10 cellular contexts compared by ENCODE assay signal in genomic region chr5:55636711-55637110, GRCh38.
DNase-seq lines count a peak whose midpoint lies in the region.
"Had no signal": no experiment of that assay in that cellular context is flagged by ENCODE, and none has a peak within 500 bp of the region (broad histone marks: within the 10 kb centered on the region; RNA-seq: fewer than 3 reads in every experiment).

No MANE protein-coding gene starts in this region.

- peak overlapping the region; percentile 84 for H3K9ac ChIP-seq in adipocyte (ENCODE audit: low read length)
- no peak overlapping the region for H3K9ac ChIP-seq in skeletal muscle tissue (ENCODE audit: low read depth in 1 of 3, low read length in 3 of 3)
- H3K9ac ChIP-seq: KMS-11 had no signal

- H3K4me1 ChIP-seq in adipocyte (ENCODE audit: control insufficient read depth, insufficient read depth, low read length), result peaks cover 63% of the 10 kb centered on the region
- peaks cover 18 to 31% (median 23%) of the 10 kb centered on the region in 3 donors for H3K4me1 ChIP-seq in skeletal muscle tissue (ENCODE audit: control insufficient read depth in 3 of 3, insufficient read depth in 3 of 3, low read length in 3 of 3)
- H3K4me1 ChIP-seq in CD4-positive, alpha-beta memory T cell (ENCODE audit: insufficient read depth, low read length), result no peaks in the 10 kb centered on the region

- no peaks in the 10 kb centered on the region for H3K9me3 ChIP-seq in adipocyte (ENCODE audit: control insufficient read depth, low read length)
- no peaks in the 10 kb centered on the region for H3K9me3 ChIP-seq in skeletal muscle tissue (ENCODE audit: control insufficient read depth in 3 of 3, low read length in 3 of 3)
- H3K9me3 ChIP-seq in CD4-positive, alpha-beta memory T cell (ENCODE audit: control insufficient read depth in 1 of 2, low read length in 2 of 2), result no peaks in the 10 kb centered on the region

- H3K36me3 ChIP-seq in adipocyte (ENCODE audit: control insufficient read depth, insufficient read depth, low read length, severe bottlenecking) (peaks cover 3% of the 10 kb centered on the region), skeletal muscle tissue (ENCODE audit: control insufficient read depth in 3 of 3, insufficient read depth in 3 of 3, low read length in 3 of 3) (peaks cover 0 to 3% (median 0%) of the 10 kb centered on the region in 3 donors)
- H3K36me3 ChIP-seq in CD4-positive, alpha-beta memory T cell (ENCODE audit: insufficient read depth, low read length), result no peaks in the 10 kb centered on the region

- peak overlapping the region; percentile 84 for H3K27ac ChIP-seq in skeletal muscle tissue (ENCODE audit: low read depth, low read length)
- H3K27ac ChIP-seq in CD4-positive, alpha-beta memory T cell (ENCODE audit: low read depth, low read length), result no peak overlapping the region
- H3K27ac ChIP-seq: KMS-11 had no signal

- no peak overlapping the region for H3K4me3 Mint-ChIP-seq in CD4-positive, alpha-beta memory T cell

- H3K27me3 Mint-ChIP-seq in CD4-positive, alpha-beta memory T cell, result no peaks in the 10 kb centered on the region

- no peaks in the 10 kb centered on the region for H3K9me3 Mint-ChIP-seq in CD4-positive, alpha-beta memory T cell

- H3K27me3 ChIP-seq in adipocyte (replicated peaks; ENCODE audit: control insufficient read depth, insufficient read depth, low read length) (no peaks in the 10 kb centered on the region), skeletal muscle tissue (ENCODE audit: control insufficient read depth in 3 of 3, insufficient read depth in 3 of 3, low read length in 3 of 3) (no peaks in the 10 kb centered on the region)
- no peaks in the 10 kb centered on the region for H3K27me3 ChIP-seq in CD4-positive, alpha-beta memory T cell (ENCODE audit: insufficient read depth, low read length)

- H3K4me3 ChIP-seq in adipocyte (ENCODE audit: low read length) (peak overlapping the region; percentile 10), skeletal muscle tissue (ENCODE audit: low read length in 3 of 3) (no peak overlapping the region)
- H3K4me3 ChIP-seq in CD4-positive, alpha-beta memory T cell (ENCODE audit: low read length in 2 of 2), result no peak overlapping the region

- POLR2A ChIA-PET in CD4-positive, alpha-beta memory T cell (lab: Charles Lee; ENCODE audit: partially characterized antibody), result no interaction called here

- DNase-seq in HCEC 1CT (peak; percentile 75), adipocyte (ENCODE audit: low read depth) (peak; percentile 60), iPS-NIHi11 (ENCODE audit: low spot score) (peak; percentile 23), DMS79 treated with DMSO at 0.1 percent for 48 hours (lab: John Stamatoyannopoulos, UW) (no peak)
- DNase-seq in CD4-positive, alpha-beta memory T cell, result no peak
- DNase-seq in stimulated activated CD4-positive, alpha-beta T cell treated with anti-CD3 and anti-CD28 coated beads, Interleukin-4, amount 100 ng/mL, for 1 hour, result no peak
- DNase-seq in effector CD8-positive, alpha-beta T cell (lab: John Stamatoyannopoulos, UW), result no peak
- DNase-seq: activated gamma-delta T cell had no signal

- no peak overlapping the region for H3K27ac Mint-ChIP-seq in CD4-positive, alpha-beta memory T cell

- H3K36me3 Mint-ChIP-seq in CD4-positive, alpha-beta memory T cell, result peaks cover 25 to 30% of the 10 kb centered on the region in 2 donors

- CTCF ChIA-PET in CD4-positive, alpha-beta memory T cell (lab: Charles Lee; ENCODE audit: partially characterized antibody), result interaction anchor here (1.1 to 1.3 kb wide), 2 partner anchors 12 to 13 kb away, joined by 3 read pairs; no protein-coding TSS in a partner anchor

- intact Hi-C loops in CD4-positive, alpha-beta memory T cell (cut with micrococcal nuclease), result no loop called here

- H3K4me1 Mint-ChIP-seq in CD4-positive, alpha-beta memory T cell, result peaks cover 0 to 9% (median 5%) of the 10 kb centered on the region in 4 donors

Comparison
In these comparisons a context has a peak if more than half of its experiments do, and no peak if none do; other contexts are left out.
1. DNase-seq: peak in HCEC 1CT (single experiment), adipocyte (single experiment) and iPS-NIHi11 (single experiment); none in CD4-positive, alpha-beta memory T cell (0 of 5), stimulated activated CD4-positive, alpha-beta T cell treated with anti-CD3 and anti-CD28 coated beads, Interleukin-4, amount 100 ng/mL, for 1 hour (single experiment), DMS79 treated with DMSO at 0.1 percent for 48 hours (single experiment) and effector CD8-positive, alpha-beta T cell (single experiment).